ENCODE assay signal across 1 cellular context in genomic region chr7:149469806-149470205, GRCh38.
TF ChIP-seq lines count a peak whose summit lies in the region.

No MANE protein-coding gene starts in this region.

TF ChIP-seq in K562, 482 proteins besides CTCF, POLR2A, EP300 and RAD21:
- TF ChIP-seq ZNF3 (CRISPR knock-in tag; IDR thresholded peaks at IDR 0.05) (no peak), SETDB1 (IDR thresholded peaks at IDR 0.05; ENCODE audit: low read length) (peak; percentile 32)
